ENCODE assay signal across 9 cellular contexts in genomic region chr18:46411862-46412690, GRCh38.
DNase-seq lines count a peak whose midpoint lies in the region; ATAC-seq and TF ChIP-seq lines count a peak whose summit lies in the region.
"Had no signal": no experiment of that assay in that cellular context is flagged by ENCODE, and none has a peak within 500 bp of the region (broad histone marks: within the 10 kb centered on the region; RNA-seq: fewer than 3 reads in every experiment).

No MANE protein-coding gene starts in this region.

- H3K4me1 Mint-ChIP-seq in endodermal cell, result peaks cover 74% of the 10 kb centered on the region

- no peak overlapping the region for H3K27ac ChIP-seq in endodermal cell (ENCODE audit: low read depth, low read length)
- peak overlapping the region; percentile 42 for H3K27ac ChIP-seq in neural cell (ENCODE audit: low read length)

- H3K79me2 ChIP-seq in neural cell (replicated peaks; ENCODE audit: insufficient read depth, low read length), result peaks cover 5% of the 10 kb centered on the region

- H3K27me3 ChIP-seq in endodermal cell (ENCODE audit: control insufficient read depth, insufficient read depth, low read length, poor library complexity, severe bottlenecking), result no peaks in the 10 kb centered on the region
- H3K27me3 ChIP-seq in neural cell (ENCODE audit: insufficient read depth, low read depth, low read length), result no peaks in the 10 kb centered on the region

- no peaks in the 10 kb centered on the region for H3K9me3 ChIP-seq in endodermal cell (ENCODE audit: control insufficient read depth, low read length)
- H3K9me3 ChIP-seq in neural cell (ENCODE audit: low read length), result no peaks in the 10 kb centered on the region

- TF ChIP-seq EP300 in neural cell (conservative IDR thresholded peaks at IDR 0.05; ENCODE audit: poor library complexity, severe bottlenecking), result no peak

- no peak overlapping the region for H2AFZ ChIP-seq in neural cell (ENCODE audit: low read depth, low read length)

- DNase-seq in Daoy (ENCODE audit: low read depth), result peak; percentile 9
- DNase-seq in NCI-H2196 treated with DMSO at 0.1 percent for 48 hours (lab: John Stamatoyannopoulos, UW; ENCODE audit: unreplicated experiment), result peak; percentile 94
- DNase-seq in endodermal cell, result peak; percentile 82
- DNase-seq: activated CD8-positive, alpha-beta memory T cell treated with anti-CD3 and anti-CD28 coated beads, Interleukin-2, amount 50 U/mL, for 48 hours had no signal

- no peak overlapping the region for H3K4me3 Mint-ChIP-seq in endodermal cell

- peak overlapping the region; percentile 8 for H3K27ac Mint-ChIP-seq in endodermal cell

- H3K4me1 ChIP-seq in endodermal cell (ENCODE audit: control insufficient read depth, insufficient read depth, low read length), result peaks cover 54% of the 10 kb centered on the region

- TF ChIP-seq RAD21 in neural cell (conservative IDR thresholded peaks at IDR 0.05), result no peak

- H3K36me3 Mint-ChIP-seq in endodermal cell (ENCODE audit: low read depth), result no peaks in the 10 kb centered on the region

- no peaks in the 10 kb centered on the region for H3K9me3 Mint-ChIP-seq in endodermal cell

- no peaks in the 10 kb centered on the region for H4K20me1 ChIP-seq in neural cell (ENCODE audit: insufficient read depth)

- H3K36me3 ChIP-seq in endodermal cell (ENCODE audit: control insufficient read depth, insufficient read depth, low read length), result no peaks in the 10 kb centered on the region
- no peaks in the 10 kb centered on the region for H3K36me3 ChIP-seq in neural cell (ENCODE audit: insufficient read depth, low read length)

- no peak for TF ChIP-seq CTCF in endodermal cell (conservative IDR thresholded peaks at IDR 0.05)
- no peak for TF ChIP-seq CTCF in neural cell (IDR thresholded peaks at IDR 0.05; ENCODE audit: poor library complexity, severe bottlenecking)

- no peak overlapping the region for H3K4me2 ChIP-seq in neural cell (ENCODE audit: low read length)

- no peaks in the 10 kb centered on the region for H3F3A ChIP-seq in neural cell (ENCODE audit: insufficient read depth, low read length, poor library complexity, severe bottlenecking)

- no peaks in the 10 kb centered on the region for H3K9me2 ChIP-seq in neural cell (ENCODE audit: insufficient read depth, low read length)

- H3K9ac ChIP-seq in endodermal cell (ENCODE audit: extremely low read depth, low read length, poor library complexity, severe bottlenecking) (no peak overlapping the region), neural cell (ENCODE audit: low read length) (no peak overlapping the region)

- 30 to 60% methylated on average over 1 to 6 of the region's 6 CpGs for WGBS in endodermal cell (ENCODE audit: insufficient coverage in 1 of 2, insufficient read length in 1 of 2), 2 experiments

- H3K4me3 ChIP-seq in endodermal cell (ENCODE audit: low read length), result no peak overlapping the region
- H3K4me3 ChIP-seq in neural cell (ENCODE audit: low read length), result peak overlapping the region; percentile 33

- peaks cover 23% of the 10 kb centered on the region for H3K27me3 Mint-ChIP-seq in endodermal cell (ENCODE audit: insufficient read depth)

- no peak for ATAC-seq in GM21529 (IDR thresholded peaks at IDR 0.05; ENCODE audit: unreplicated experiment)
- ATAC-seq in HG03108 (IDR thresholded peaks at IDR 0.05; ENCODE audit: unreplicated experiment), result no peak
- ATAC-seq in activated CD4-positive, CD25-positive, alpha-beta regulatory T cell treated with anti-CD3 and anti-CD28 coated beads, Interleukin-2, amount 50 U/mL, for 24 hours, result no peak
- ATAC-seq in HG03378 (IDR thresholded peaks at IDR 0.05; ENCODE audit: unreplicated experiment), result no peak

TF ChIP-seq in neural cell, 6 proteins besides CTCF, POLR2A, EP300 and RAD21:
- TF ChIP-seq SMC3 (conservative IDR thresholded peaks at IDR 0.05; ENCODE audit: poor library complexity) (no peak), POLR2AphosphoS5 (IDR thresholded peaks at IDR 0.05) (no peak), REST (IDR thresholded peaks at IDR 0.05; ENCODE audit: borderline replicate concordance) (no peak), TAF1 (IDR thresholded peaks at IDR 0.05; ENCODE audit: low read depth) (no peak), MXI1 (conservative IDR thresholded peaks at IDR 0.05; ENCODE audit: poor library complexity, severe bottlenecking) (no peak), EZH2 (IDR thresholded peaks at IDR 0.05; ENCODE audit: borderline replicate concordance, insufficient read depth, low read length, poor library complexity, severe bottlenecking) (no peak)
TF ChIP-seq in neural cell: peak in this region for 0.

Comparison
In these comparisons a context has a peak if more than half of its experiments do, and no peak if none do; other contexts are left out.
1. DNase-seq: peak in every context shown above with its lines; median percentile 94 in NCI-H2196 treated with DMSO at 0.1 percent for 48 hours; 82 in endodermal cell; 9 in Daoy.